9 cellular contexts compared by ENCODE assay signal in genomic region chr14:68268197-68268596, GRCh38.
DNase-seq lines count a peak whose midpoint lies in the region; ATAC-seq and TF ChIP-seq lines count a peak whose summit lies in the region.
"Had no signal": no experiment of that assay in that cellular context is flagged by ENCODE, and none has a peak within 500 bp of the region (broad histone marks: within the 10 kb centered on the region; RNA-seq: fewer than 3 reads in every experiment).

No MANE protein-coding gene starts in this region.

- peaks cover 43% of the 10 kb centered on the region for H3K4me1 Mint-ChIP-seq in neural progenitor cell

- H2AFZ ChIP-seq in neural progenitor cell (replicated peaks): no peak overlapping the region

- no peaks in the 10 kb centered on the region for H4K20me1 ChIP-seq in neural progenitor cell (ENCODE audit: low read depth)

- H3K4me2 ChIP-seq in neural progenitor cell: no peak overlapping the region

- H3K36me3 Mint-ChIP-seq in neural progenitor cell: no peaks in the 10 kb centered on the region

- H3K79me2 ChIP-seq in neural progenitor cell (ENCODE audit: low read depth): no peaks in the 10 kb centered on the region

- DNase-seq in Peyer's patch: peak in 2 of 3 donors; percentile 72 to 74
- DNase-seq in neural progenitor cell (ENCODE audit: low spot score): no peak
- no peak for DNase-seq in NCI-H187 (lab: John Stamatoyannopoulos, UW)
- DNase-seq in NCI-H1105 (lab: John Stamatoyannopoulos, UW): no peak
- no peak for DNase-seq in NCI-H510A (lab: John Stamatoyannopoulos, UW)
- DNase-seq in D341Med (ENCODE audit: low spot score): no peak

- H3K27me3 ChIP-seq in Peyer's patch (no peaks in the 10 kb centered on the region), neural progenitor cell (peaks cover under 1% of the 10 kb centered on the region)
- H3K27me3 ChIP-seq: neutrophil had no signal

- peak overlapping the region; percentile 19 to 77 (median 44) for H3K27ac ChIP-seq in Peyer's patch
- no peak overlapping the region for H3K27ac ChIP-seq in neural progenitor cell
- H3K27ac ChIP-seq: neutrophil had no signal

- TF ChIP-seq CTCF in Peyer's patch (IDR thresholded peaks at IDR 0.05): no peak
- no peak for TF ChIP-seq CTCF in neural progenitor cell (IDR thresholded peaks at IDR 0.05)

- peak overlapping the region; percentile 89 for H3K27ac Mint-ChIP-seq in neural progenitor cell

- peaks cover 2% of the 10 kb centered on the region for H3K27me3 Mint-ChIP-seq in neural progenitor cell (ENCODE audit: insufficient read depth, low read depth)

- no peak overlapping the region for H3K9ac ChIP-seq in neural progenitor cell

- no peaks in the 10 kb centered on the region for H3K9me3 Mint-ChIP-seq in neural progenitor cell

- H3K4me3 ChIP-seq in Peyer's patch (no peak overlapping the region), neural progenitor cell (no peak overlapping the region)

- H3K36me3 ChIP-seq in Peyer's patch (no peaks in the 10 kb centered on the region), neural progenitor cell (no peaks in the 10 kb centered on the region)
- H3K36me3 ChIP-seq: neutrophil had no signal

- H3K4me3 Mint-ChIP-seq in neural progenitor cell: no peak overlapping the region

- H3K9me3 ChIP-seq in Peyer's patch (no peaks in the 10 kb centered on the region), neural progenitor cell (ENCODE audit: low read depth) (no peaks in the 10 kb centered on the region)
- H3K9me3 ChIP-seq: neutrophil had no signal

- peaks cover 8% of the 10 kb centered on the region for H3F3A ChIP-seq in neural progenitor cell (ENCODE audit: low read depth)

- ATAC-seq in GM18519 (IDR thresholded peaks at IDR 0.05; ENCODE audit: low FRiP score, unreplicated experiment): peak; percentile 56
- ATAC-seq in HG02759 (IDR thresholded peaks at IDR 0.05; ENCODE audit: unreplicated experiment): peak; percentile 64

- H3K4me1 ChIP-seq in Peyer's patch (peaks cover 0 to 22% (median 4%) of the 10 kb centered on the region in 4 donors), neural progenitor cell (peaks cover 20% of the 10 kb centered on the region)

- TF ChIP-seq POLR2A in Peyer's patch (IDR thresholded peaks at IDR 0.05): no peak

Comparison
In these comparisons a context has a peak if more than half of its experiments do, and no peak if none do; other contexts are left out.
1. DNase-seq: peak in Peyer's patch (2 of 3); none in neural progenitor cell (single experiment), NCI-H187 (0 of 2), NCI-H1105 (single experiment), NCI-H510A (single experiment) and D341Med (single experiment).